In genomic region chr7:3975371-3975770, GRCh38 we compare ENCODE assay signal across 9 cellular contexts.
"Had no signal": no experiment of that assay in that cellular context is flagged by ENCODE, and none has a peak within 500 bp of the region (broad histone marks: within the 10 kb centered on the region; RNA-seq: fewer than 3 reads in every experiment).

No MANE protein-coding gene starts in this region.

- DNase-seq: GM23248, GOT3, H7, H9, HCEC 1CT, HFFc6 had no signal

- H2AFZ ChIP-seq: GM23248, GM23338 had no signal

- H3K36me3 ChIP-seq: HAP-1 had no signal

- H3K4me3 Mint-ChIP-seq: GM23338, H9, HFFc6 had no signal

- ATAC-seq: GM23338, HCT116 had no signal

- H3K9ac ChIP-seq: GM23248 had no signal

- H3K4me1 ChIP-seq: HAP-1 had no signal

- H3K4me3 ChIP-seq: GM23248, GM23338, HAP-1 had no signal

- H3K4me2 ChIP-seq: GM23338 had no signal

- H3K9me3 ChIP-seq: HAP-1 had no signal

- H3K27ac Mint-ChIP-seq: GM23338, H9, HFFc6 had no signal

- H3K27ac ChIP-seq: GM23248 had no signal
